In genomic region chr3:161163297-161163696, GRCh38 we compare ENCODE assay signal across 9 cellular contexts.
DNase-seq lines count a peak whose midpoint lies in the region; ATAC-seq and TF ChIP-seq lines count a peak whose summit lies in the region.
"Had no signal": no experiment of that assay in that cellular context is flagged by ENCODE, and none has a peak within 500 bp of the region (broad histone marks: within the 10 kb centered on the region; RNA-seq: fewer than 3 reads in every experiment).

No MANE protein-coding gene starts in this region.

- no peak for ATAC-seq in GM21526 (IDR thresholded peaks at IDR 0.05; ENCODE audit: low FRiP score, unreplicated experiment)
- ATAC-seq: naive thymus-derived CD4-positive, alpha-beta T cell had no signal

- DNase-seq in AG08396 (ENCODE audit: low spot score) (peak; percentile 63), HPDE6-E6E7 (ENCODE audit: extremely low spot score) (peak; percentile 39), SKM-1 treated with dmso at 0.1 percent for 144 hours (lab: John Stamatoyannopoulos, UW; ENCODE audit: unreplicated experiment) (peak; percentile 2), foreskin fibroblast (peak; percentile 79 to 87), middle frontal gyrus (ENCODE audit: extremely low spot score, low spot score) (no peak), HuH-7 (ENCODE audit: low spot score) (no peak), NCI-H748 treated with DMSO at 0.1 percent for 48 hours (lab: John Stamatoyannopoulos, UW) (no peak)
- DNase-seq: naive thymus-derived CD4-positive, alpha-beta T cell had no signal

- no peak for TF ChIP-seq CTCF in foreskin fibroblast (IDR thresholded peaks at IDR 0.05; ENCODE audit: low read depth, low read length)

- H3K4me3 ChIP-seq in foreskin fibroblast (ENCODE audit: low read depth in 1 of 2, low read length in 2 of 2) = no peak overlapping the region

Comparison
In these comparisons a context has a peak if more than half of its experiments do, and no peak if none do; other contexts are left out.
1. DNase-seq: peak in AG08396 (single experiment), HPDE6-E6E7 (single experiment), SKM-1 treated with dmso at 0.1 percent for 144 hours (single experiment) and foreskin fibroblast (2 of 2); none in middle frontal gyrus (single experiment), HuH-7 (single experiment) and NCI-H748 treated with DMSO at 0.1 percent for 48 hours (single experiment).